ENCODE assay signal across 1 cellular context in genomic region chr2:20588918-20589871, GRCh38.
TF ChIP-seq lines count a peak whose summit lies in the region.

No MANE protein-coding gene starts in this region.

TF ChIP-seq in A549, 52 proteins besides CTCF, POLR2A, EP300 and RAD21 (continued from another document):
- no peak for TF ChIP-seq ZNF302 (CRISPR knock-in tag; IDR thresholded peaks at IDR 0.05)
- TF ChIP-seq FOSL2 (IDR thresholded peaks at IDR 0.05), result no peak
- TF ChIP-seq FOSL2 (CRISPR knock-in tag; IDR thresholded peaks at IDR 0.05), result no peak
- TF ChIP-seq RARB (CRISPR knock-in tag; IDR thresholded peaks at IDR 0.05), result no peak
- TF ChIP-seq SMC3 (IDR thresholded peaks at IDR 0.05), result no peak
- TF ChIP-seq CEBPB (IDR thresholded peaks at IDR 0.05), result no peak
- no peak for TF ChIP-seq EHMT2 (IDR thresholded peaks at IDR 0.05; ENCODE audit: low read depth)
- TF ChIP-seq POLR2AphosphoS2 (conservative IDR thresholded peaks at IDR 0.05; ENCODE audit: low read length), result no peak
- no peak for TF ChIP-seq GATA3 (IDR thresholded peaks at IDR 0.05; ENCODE audit: borderline replicate concordance)
